In genomic region chr10:80537705-80538480, GRCh38 we compare ENCODE assay signal across 14 cellular contexts. TPM values are rescaled to one million over a fixed set of nuclear protein-coding genes. Genes with fewer than 3 reads are reported as not detected.
DNase-seq lines count a peak whose midpoint lies in the region; ATAC-seq and TF ChIP-seq lines count a peak whose summit lies in the region.
"Had no signal": no experiment of that assay in that cellular context is flagged by ENCODE, and none has a peak within 500 bp of the region (broad histone marks: within the 10 kb centered on the region; RNA-seq: fewer than 3 reads in every experiment).

Gene SH2D4B, plus strand, starts transcription at chr10:80537902. Its CDS starts 430 bp downstream, at chr10:80538332.

- peak within 1 kb of the TSS; percentile 76 for H3K4me2 ChIP-seq in Loucy (ENCODE audit: low read depth, low read length, poor library complexity, severe bottlenecking)

- TF ChIP-seq CTCF in Loucy (conservative IDR thresholded peaks at IDR 0.05; ENCODE audit: low read length) = no peak
- no peak for TF ChIP-seq CTCF in chondrocyte (IDR thresholded peaks at IDR 0.05)
- TF ChIP-seq CTCF in nephron progenitor cell (IDR thresholded peaks at IDR 0.05) = no peak

- H3K36me3 ChIP-seq in CD8-positive, alpha-beta memory T cell (ENCODE audit: insufficient read depth, low read length) = no peaks in the 10 kb centered on the region
- H3K36me3 ChIP-seq in Loucy (ENCODE audit: insufficient read depth, low read length) = no peaks in the 10 kb centered on the region

- no peaks in the 10 kb centered on the region for H3F3A ChIP-seq in Loucy (ENCODE audit: low read depth)

- no peaks in the 10 kb centered on the region for H3K9me3 ChIP-seq in CD8-positive, alpha-beta memory T cell (ENCODE audit: low read length)
- no peaks in the 10 kb centered on the region for H3K9me3 ChIP-seq in Loucy (ENCODE audit: insufficient read depth, low read depth, low read length)

- H3K4me3 ChIP-seq in CD8-positive, alpha-beta memory T cell (ENCODE audit: low read length) = no peak within 1 kb of the TSS
- H3K4me3 ChIP-seq in Loucy (ENCODE audit: low read length, poor library complexity, severe bottlenecking) = peak within 1 kb of the TSS; percentile 94

- CTCF ChIA-PET in CD8-positive, alpha-beta memory T cell (lab: Charles Lee) = interaction anchor here (1.4 kb wide), 1 partner anchor 81 kb away, joined by 3 read pairs; no protein-coding TSS in a partner anchor

- no peaks in the 10 kb centered on the region for H3K9me2 ChIP-seq in Loucy (replicated peaks; ENCODE audit: low read depth, low read length)

- H3K36me3 Mint-ChIP-seq in CD8-positive, alpha-beta memory T cell = peaks cover 0 to 7% (median 0%) of the 10 kb centered on the region in 3 donors
- H3K36me3 Mint-ChIP-seq in chondrocyte (ENCODE audit: low read depth) = no peaks in the 10 kb centered on the region
- H3K36me3 Mint-ChIP-seq in nephron progenitor cell (ENCODE audit: low read depth) = peaks cover 15% of the 10 kb centered on the region

- peaks cover 13 to 27% (median 21%) of the 10 kb centered on the region in 3 donors for H3K4me1 Mint-ChIP-seq in CD8-positive, alpha-beta memory T cell
- H3K4me1 Mint-ChIP-seq in chondrocyte (ENCODE audit: low read depth) (peaks cover 3% of the 10 kb centered on the region), nephron progenitor cell (peaks cover 42% of the 10 kb centered on the region)

- no peak within 1 kb of the TSS for H3K27ac ChIP-seq in CD8-positive, alpha-beta memory T cell (ENCODE audit: low read depth, low read length)

- H3K27me3 Mint-ChIP-seq in CD8-positive, alpha-beta memory T cell = no peaks in the 10 kb centered on the region
- H3K27me3 Mint-ChIP-seq in chondrocyte (ENCODE audit: low read depth) (peaks cover 6% of the 10 kb centered on the region), nephron progenitor cell (ENCODE audit: low read depth, poor library complexity) (peaks cover 18% of the 10 kb centered on the region)

- H3K79me2 ChIP-seq in Loucy (ENCODE audit: insufficient read depth, low read length) = peaks cover 9% of the 10 kb centered on the region

- ATAC-seq in HG03354 (IDR thresholded peaks at IDR 0.05; ENCODE audit: poor library complexity, severe bottlenecking, unreplicated experiment) = no peak
- ATAC-seq: Right ventricle myocardium inferior had no signal

- peak within 1 kb of the TSS; percentile 46 to 92 (median 88) for H3K4me3 Mint-ChIP-seq in CD8-positive, alpha-beta memory T cell
- H3K4me3 Mint-ChIP-seq in chondrocyte (ENCODE audit: unreplicated experiment) = no peak within 1 kb of the TSS
- H3K4me3 Mint-ChIP-seq in nephron progenitor cell = peak within 1 kb of the TSS; percentile 9

- H3K9me3 Mint-ChIP-seq in CD8-positive, alpha-beta memory T cell = no peaks in the 10 kb centered on the region
- H3K9me3 Mint-ChIP-seq in chondrocyte (ENCODE audit: low read depth) (no peaks in the 10 kb centered on the region), nephron progenitor cell (peaks cover 25% of the 10 kb centered on the region)

- no peak for DNase-seq in CD8-positive, alpha-beta memory T cell
- DNase-seq in chondrocyte (ENCODE audit: low spot score) = peak; percentile 86
- no peak for DNase-seq in nephron progenitor cell
- no peak for DNase-seq in SK-N-DZ (ENCODE audit: low spot score)
- DNase-seq in NCI-H748 (lab: John Stamatoyannopoulos, UW; ENCODE audit: unreplicated experiment) = no peak
- no peak for DNase-seq in D341Med (ENCODE audit: low spot score)
- DNase-seq: amniotic stem cell; DMS53; NCI-H1048; NCI-H524 treated with DMSO at 0.1 percent for 48 hours; stimulated activated CD4-positive, alpha-beta T cell treated with anti-CD3 and anti-CD28 coated beads, Interleukin-12 subunit alpha, Interleukin-12 subunit beta, amount 100 ng/mL, for 4 hours had no signal

- H4K20me1 ChIP-seq in Loucy (ENCODE audit: insufficient read depth, low read length, poor library complexity, severe bottlenecking) = no peaks in the 10 kb centered on the region

- H3K9ac ChIP-seq in Loucy (ENCODE audit: low read depth, low read length, poor library complexity, severe bottlenecking) = peak within 1 kb of the TSS; percentile 99

- peak within 1 kb of the TSS in 7 of 8 donors; percentile 1 to 98 (median 84) for H3K27ac Mint-ChIP-seq in CD8-positive, alpha-beta memory T cell
- H3K27ac Mint-ChIP-seq in chondrocyte (ENCODE audit: unreplicated experiment) = no peak within 1 kb of the TSS
- peak within 1 kb of the TSS; percentile 86 for H3K27ac Mint-ChIP-seq in nephron progenitor cell

- no peak within 1 kb of the TSS for H2AFZ ChIP-seq in Loucy (ENCODE audit: low read length)

- POLR2A ChIA-PET in CD8-positive, alpha-beta memory T cell (lab: Charles Lee) = no interaction called here

- H3K27me3 ChIP-seq in CD8-positive, alpha-beta memory T cell (ENCODE audit: insufficient read depth, low read length, poor library complexity, severe bottlenecking) = no peaks in the 10 kb centered on the region
- no peaks in the 10 kb centered on the region for H3K27me3 ChIP-seq in Loucy (ENCODE audit: insufficient read depth, low read length, poor library complexity, severe bottlenecking)

- peaks cover 7% of the 10 kb centered on the region for H3K4me1 ChIP-seq in CD8-positive, alpha-beta memory T cell (ENCODE audit: insufficient read depth, low read length)
- peaks cover 43% of the 10 kb centered on the region for H3K4me1 ChIP-seq in Loucy (ENCODE audit: insufficient read depth, low read length, poor library complexity, severe bottlenecking)

RNA-seq across cellular contexts. Expression of gene SH2D4B, which starts in this region (rescaled TPM):
- under 1 TPM; 0.11 to 0.13 TPM for total RNA-seq in CD8-positive, alpha-beta memory T cell
- polyA plus RNA-seq in CD8-positive, alpha-beta memory T cell = not detected
- total RNA-seq in chondrocyte = 0.07 TPM in 1 of 3 replicates, not detected in the others
- polyA plus RNA-seq in SK-N-DZ (2014; cell fraction: cytosol; rRNA removed) = not detected in 2 replicates
- polyA plus RNA-seq in SK-N-DZ (2014; cell fraction: nucleus; rRNA removed) = not detected in 2 replicates
- total RNA-seq: Right ventricle myocardium inferior had no signal

Comparison
In these comparisons a context has a peak if more than half of its experiments do, and no peak if none do; other contexts are left out.
1. Peak in DNase-seq in chondrocyte; RNA of the gene not detected or under 1 TPM.